Comparison of ENCODE assay signal across 10 cellular contexts in genomic region chr7:123624527-123625183, GRCh38. TPM values are rescaled to one million over a fixed set of nuclear protein-coding genes. Genes with fewer than 3 reads are reported as not detected.
DNase-seq lines count a peak whose midpoint lies in the region; ATAC-seq and TF ChIP-seq lines count a peak whose summit lies in the region.
"Had no signal": no experiment of that assay in that cellular context is flagged by ENCODE, and none has a peak within 500 bp of the region (broad histone marks: within the 10 kb centered on the region; RNA-seq: fewer than 3 reads in every experiment).

No MANE protein-coding gene starts in this region.

- H3K27ac ChIP-seq in WERI-Rb-1, result no peak overlapping the region
- H3K27ac ChIP-seq: SJSA1 had no signal

- peaks cover 0 to 6% of the 10 kb centered on the region in 2 donors for H3K4me1 Mint-ChIP-seq in natural killer cell treated with Interleukin-12 subunit alpha and Interleukin-12 subunit beta and Interleukin-15 and Interleukin-18, amount 100 ng/mL, for 72 hours (ENCODE audit: low read depth in 2 of 2)

- no peaks in the 10 kb centered on the region for H3K9me3 Mint-ChIP-seq in natural killer cell treated with Interleukin-12 subunit alpha and Interleukin-12 subunit beta and Interleukin-15 and Interleukin-18, amount 100 ng/mL, for 72 hours

- H3K36me3 Mint-ChIP-seq in natural killer cell treated with Interleukin-12 subunit alpha and Interleukin-12 subunit beta and Interleukin-15 and Interleukin-18, amount 100 ng/mL, for 72 hours, result no peaks in the 10 kb centered on the region

- peak; percentile 96 for ATAC-seq in GM19467 (IDR thresholded peaks at IDR 0.05; ENCODE audit: unreplicated experiment)
- ATAC-seq in HG03469 (IDR thresholded peaks at IDR 0.05; ENCODE audit: unreplicated experiment), result peak; percentile 95
- ATAC-seq in natural killer cell treated with Interleukin-12 subunit alpha and Interleukin-12 subunit beta and Interleukin-15 and Interleukin-18, amount 100 ng/mL, for 72 hours, result peak; percentile 62

- DNase-seq in CMK (ENCODE audit: low read depth), result peak; percentile 30
- peak; percentile 15 for DNase-seq in WERI-Rb-1
- DNase-seq in cerebellar cortex (ENCODE audit: low spot score), result peak; percentile 20
- DNase-seq in natural killer cell treated with Interleukin-12 subunit alpha and Interleukin-12 subunit beta and Interleukin-15 and Interleukin-18, amount 100 ng/mL, for 72 hours (ENCODE audit: low spot score), result peak; percentile 67
- no peak for DNase-seq in dedifferentiated amniotic fluid mesenchymal stem cell (ENCODE audit: extremely low spot score)
- DNase-seq in medulla oblongata (ENCODE audit: extremely low spot score), result no peak

- peaks cover 9 to 21% of the 10 kb centered on the region in 2 donors for H3K27me3 Mint-ChIP-seq in natural killer cell treated with Interleukin-12 subunit alpha and Interleukin-12 subunit beta and Interleukin-15 and Interleukin-18, amount 100 ng/mL, for 72 hours

- no peak overlapping the region for H3K27ac Mint-ChIP-seq in natural killer cell treated with Interleukin-12 subunit alpha and Interleukin-12 subunit beta and Interleukin-15 and Interleukin-18, amount 100 ng/mL, for 72 hours

- peak; percentile 35; the same call in 1 of the 2 replicates for TF ChIP-seq CTCF in WERI-Rb-1 (IDR thresholded peaks at IDR 0.05; ENCODE audit: low read depth, low read length)

- no peak overlapping the region for H3K4me3 ChIP-seq in WERI-Rb-1 (ENCODE audit: low read depth, low read length)
- H3K4me3 ChIP-seq: SJSA1 had no signal

- no peak overlapping the region for H3K4me3 Mint-ChIP-seq in natural killer cell treated with Interleukin-12 subunit alpha and Interleukin-12 subunit beta and Interleukin-15 and Interleukin-18, amount 100 ng/mL, for 72 hours

- no peaks in the 10 kb centered on the region for H3K36me3 ChIP-seq in WERI-Rb-1
- H3K36me3 ChIP-seq: SJSA1 had no signal

- no peaks in the 10 kb centered on the region for H3K9me3 ChIP-seq in WERI-Rb-1 (ENCODE audit: severe bottlenecking)
- H3K9me3 ChIP-seq: SJSA1 had no signal

- H3K27me3 ChIP-seq in WERI-Rb-1 (ENCODE audit: insufficient read depth, low read depth, severe bottlenecking), result no peaks in the 10 kb centered on the region
- H3K27me3 ChIP-seq: SJSA1 had no signal

RNA-seq across cellular contexts. Expression of gene ASB15, which starts 23.0 kb away (rescaled TPM):
- total RNA-seq in natural killer cell treated with Interleukin-12 subunit alpha and Interleukin-12 subunit beta and Interleukin-15 and Interleukin-18, amount 100 ng/mL, for 72 hours, result not detected
- total RNA-seq: temporal lobe had no signal

RNA-seq across cellular contexts. Expression of gene LMOD2, which starts 31.0 kb away (rescaled TPM):
- not detected for total RNA-seq in natural killer cell treated with Interleukin-12 subunit alpha and Interleukin-12 subunit beta and Interleukin-15 and Interleukin-18, amount 100 ng/mL, for 72 hours
- total RNA-seq: SJSA1, temporal lobe had no signal

Comparison
In these comparisons a context has a peak if more than half of its experiments do, and no peak if none do; other contexts are left out.
1. DNase-seq: peak in CMK (single experiment), WERI-Rb-1 (single experiment), cerebellar cortex (single experiment) and natural killer cell treated with Interleukin-12 subunit alpha and Interleukin-12 subunit beta and Interleukin-15 and Interleukin-18, amount 100 ng/mL, for 72 hours (single experiment); none in dedifferentiated amniotic fluid mesenchymal stem cell (single experiment) and medulla oblongata (single experiment).
2. Peak in every context shown above with its lines, with median percentiles within 50 percentile points of each other: ATAC-seq.